Comparison of ENCODE assay signal across 1 cellular context in the genomic region with DNA sequence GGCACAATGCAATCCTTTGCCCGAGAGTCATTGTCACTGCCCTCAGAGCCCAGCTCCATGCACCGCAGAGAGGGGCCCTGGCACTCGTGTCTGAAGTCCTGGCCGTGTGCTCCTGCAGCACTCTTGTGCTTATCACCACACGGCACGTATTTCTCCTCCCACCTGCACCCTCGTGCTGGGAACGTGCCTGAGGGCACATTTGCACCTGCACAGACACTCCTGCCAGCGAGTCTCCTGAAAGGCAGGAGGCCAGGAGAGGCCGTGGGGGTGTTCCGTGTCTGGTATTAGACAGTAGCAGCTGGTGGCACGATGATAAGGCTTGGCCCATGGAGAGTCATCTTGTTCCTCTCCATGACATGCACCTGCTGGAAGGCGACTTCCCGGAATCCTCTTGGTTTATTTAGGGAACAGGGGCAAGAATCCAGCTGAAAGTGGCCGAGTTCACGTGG.
TF ChIP-seq lines count a peak whose summit lies in the region.

No MANE protein-coding gene starts in this region.

TF ChIP-seq in HepG2, 621 proteins besides CTCF, POLR2A, EP300 and RAD21 (continued from another document and continues in another):
- TF ChIP-seq, protein P1, sequence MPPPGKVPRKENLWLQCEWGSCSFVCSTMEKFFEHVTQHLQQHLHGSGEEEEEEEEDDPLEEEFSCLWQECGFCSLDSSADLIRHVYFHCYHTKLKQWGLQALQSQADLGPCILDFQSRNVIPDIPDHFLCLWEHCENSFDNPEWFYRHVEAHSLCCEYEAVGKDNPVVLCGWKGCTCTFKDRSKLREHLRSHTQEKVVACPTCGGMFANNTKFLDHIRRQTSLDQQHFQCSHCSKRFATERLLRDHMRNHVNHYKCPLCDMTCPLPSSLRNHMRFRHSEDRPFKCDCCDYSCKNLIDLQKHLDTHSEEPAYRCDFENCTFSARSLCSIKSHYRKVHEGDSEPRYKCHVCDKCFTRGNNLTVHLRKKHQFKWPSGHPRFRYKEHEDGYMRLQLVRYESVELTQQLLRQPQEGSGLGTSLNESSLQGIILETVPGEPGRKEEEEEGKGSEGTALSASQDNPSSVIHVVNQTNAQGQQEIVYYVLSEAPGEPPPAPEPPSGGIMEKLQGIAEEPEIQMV (CRISPR knock-in tag; IDR thresholded peaks at IDR 0.05; ENCODE audit: low read depth): 0 out of 2 replicates have a peak, but pooled peaks have one; percentile 37
- TF ChIP-seq PRPF4 (IDR thresholded peaks at IDR 0.05; ENCODE audit: low read depth, low read length, poor library complexity, severe bottlenecking): no peak
- TF ChIP-seq CEBPG (CRISPR knock-in tag; IDR thresholded peaks at IDR 0.05): no peak
- TF ChIP-seq MTF2 (CRISPR knock-in tag; IDR thresholded peaks at IDR 0.05; ENCODE audit: borderline replicate concordance): peak; percentile 62; the same call in 1 of the 2 replicates
- no peak for TF ChIP-seq TCF7L2 (IDR thresholded peaks at IDR 0.05; ENCODE audit: low read depth, low read length)
- TF ChIP-seq, protein P2, sequence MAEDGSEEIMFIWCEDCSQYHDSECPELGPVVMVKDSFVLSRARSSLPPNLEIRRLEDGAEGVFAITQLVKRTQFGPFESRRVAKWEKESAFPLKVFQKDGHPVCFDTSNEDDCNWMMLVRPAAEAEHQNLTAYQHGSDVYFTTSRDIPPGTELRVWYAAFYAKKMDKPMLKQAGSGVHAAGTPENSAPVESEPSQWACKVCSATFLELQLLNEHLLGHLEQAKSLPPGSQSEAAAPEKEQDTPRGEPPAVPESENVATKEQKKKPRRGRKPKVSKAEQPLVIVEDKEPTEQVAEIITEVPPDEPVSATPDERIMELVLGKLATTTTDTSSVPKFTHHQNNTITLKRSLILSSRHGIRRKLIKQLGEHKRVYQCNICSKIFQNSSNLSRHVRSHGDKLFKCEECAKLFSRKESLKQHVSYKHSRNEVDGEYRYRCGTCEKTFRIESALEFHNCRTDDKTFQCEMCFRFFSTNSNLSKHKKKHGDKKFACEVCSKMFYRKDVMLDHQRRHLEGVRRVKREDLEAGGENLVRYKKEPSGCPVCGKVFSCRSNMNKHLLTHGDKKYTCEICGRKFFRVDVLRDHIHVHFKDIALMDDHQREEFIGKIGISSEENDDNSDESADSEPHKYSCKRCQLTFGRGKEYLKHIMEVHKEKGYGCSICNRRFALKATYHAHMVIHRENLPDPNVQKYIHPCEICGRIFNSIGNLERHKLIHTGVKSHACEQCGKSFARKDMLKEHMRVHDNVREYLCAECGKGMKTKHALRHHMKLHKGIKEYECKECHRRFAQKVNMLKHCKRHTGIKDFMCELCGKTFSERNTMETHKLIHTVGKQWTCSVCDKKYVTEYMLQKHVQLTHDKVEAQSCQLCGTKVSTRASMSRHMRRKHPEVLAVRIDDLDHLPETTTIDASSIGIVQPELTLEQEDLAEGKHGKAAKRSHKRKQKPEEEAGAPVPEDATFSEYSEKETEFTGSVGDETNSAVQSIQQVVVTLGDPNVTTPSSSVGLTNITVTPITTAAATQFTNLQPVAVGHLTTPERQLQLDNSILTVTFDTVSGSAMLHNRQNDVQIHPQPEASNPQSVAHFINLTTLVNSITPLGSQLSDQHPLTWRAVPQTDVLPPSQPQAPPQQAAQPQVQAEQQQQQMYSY (CRISPR knock-in tag; IDR thresholded peaks at IDR 0.05): no peak
- peak; percentile 51; the same call in 1 of the 2 replicates for TF ChIP-seq KLF11 (CRISPR knock-in tag; IDR thresholded peaks at IDR 0.05)
- peak; percentile 76; the same call in 1 of the 2 replicates for TF ChIP-seq ZNF160 (CRISPR knock-in tag; IDR thresholded peaks at IDR 0.05)
- no peak for TF ChIP-seq ZNF644 (CRISPR knock-in tag; IDR thresholded peaks at IDR 0.05; ENCODE audit: low read depth)
- TF ChIP-seq ZNF569 (CRISPR knock-in tag; IDR thresholded peaks at IDR 0.05; ENCODE audit: borderline replicate concordance): peak; percentile 56; the same call in 1 of the 2 replicates
- TF ChIP-seq, protein P3, sequence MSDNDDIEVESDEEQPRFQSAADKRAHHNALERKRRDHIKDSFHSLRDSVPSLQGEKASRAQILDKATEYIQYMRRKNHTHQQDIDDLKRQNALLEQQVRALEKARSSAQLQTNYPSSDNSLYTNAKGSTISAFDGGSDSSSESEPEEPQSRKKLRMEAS (IDR thresholded peaks at IDR 0.05): peak; percentile 94
- peak; percentile 74 for TF ChIP-seq RXRA (CRISPR knock-in tag; IDR thresholded peaks at IDR 0.05)
- TF ChIP-seq MYNN (CRISPR knock-in tag; IDR thresholded peaks at IDR 0.05; ENCODE audit: low read depth): no peak; the same call in 1 of the 2 replicates
- TF ChIP-seq, protein P4, sequence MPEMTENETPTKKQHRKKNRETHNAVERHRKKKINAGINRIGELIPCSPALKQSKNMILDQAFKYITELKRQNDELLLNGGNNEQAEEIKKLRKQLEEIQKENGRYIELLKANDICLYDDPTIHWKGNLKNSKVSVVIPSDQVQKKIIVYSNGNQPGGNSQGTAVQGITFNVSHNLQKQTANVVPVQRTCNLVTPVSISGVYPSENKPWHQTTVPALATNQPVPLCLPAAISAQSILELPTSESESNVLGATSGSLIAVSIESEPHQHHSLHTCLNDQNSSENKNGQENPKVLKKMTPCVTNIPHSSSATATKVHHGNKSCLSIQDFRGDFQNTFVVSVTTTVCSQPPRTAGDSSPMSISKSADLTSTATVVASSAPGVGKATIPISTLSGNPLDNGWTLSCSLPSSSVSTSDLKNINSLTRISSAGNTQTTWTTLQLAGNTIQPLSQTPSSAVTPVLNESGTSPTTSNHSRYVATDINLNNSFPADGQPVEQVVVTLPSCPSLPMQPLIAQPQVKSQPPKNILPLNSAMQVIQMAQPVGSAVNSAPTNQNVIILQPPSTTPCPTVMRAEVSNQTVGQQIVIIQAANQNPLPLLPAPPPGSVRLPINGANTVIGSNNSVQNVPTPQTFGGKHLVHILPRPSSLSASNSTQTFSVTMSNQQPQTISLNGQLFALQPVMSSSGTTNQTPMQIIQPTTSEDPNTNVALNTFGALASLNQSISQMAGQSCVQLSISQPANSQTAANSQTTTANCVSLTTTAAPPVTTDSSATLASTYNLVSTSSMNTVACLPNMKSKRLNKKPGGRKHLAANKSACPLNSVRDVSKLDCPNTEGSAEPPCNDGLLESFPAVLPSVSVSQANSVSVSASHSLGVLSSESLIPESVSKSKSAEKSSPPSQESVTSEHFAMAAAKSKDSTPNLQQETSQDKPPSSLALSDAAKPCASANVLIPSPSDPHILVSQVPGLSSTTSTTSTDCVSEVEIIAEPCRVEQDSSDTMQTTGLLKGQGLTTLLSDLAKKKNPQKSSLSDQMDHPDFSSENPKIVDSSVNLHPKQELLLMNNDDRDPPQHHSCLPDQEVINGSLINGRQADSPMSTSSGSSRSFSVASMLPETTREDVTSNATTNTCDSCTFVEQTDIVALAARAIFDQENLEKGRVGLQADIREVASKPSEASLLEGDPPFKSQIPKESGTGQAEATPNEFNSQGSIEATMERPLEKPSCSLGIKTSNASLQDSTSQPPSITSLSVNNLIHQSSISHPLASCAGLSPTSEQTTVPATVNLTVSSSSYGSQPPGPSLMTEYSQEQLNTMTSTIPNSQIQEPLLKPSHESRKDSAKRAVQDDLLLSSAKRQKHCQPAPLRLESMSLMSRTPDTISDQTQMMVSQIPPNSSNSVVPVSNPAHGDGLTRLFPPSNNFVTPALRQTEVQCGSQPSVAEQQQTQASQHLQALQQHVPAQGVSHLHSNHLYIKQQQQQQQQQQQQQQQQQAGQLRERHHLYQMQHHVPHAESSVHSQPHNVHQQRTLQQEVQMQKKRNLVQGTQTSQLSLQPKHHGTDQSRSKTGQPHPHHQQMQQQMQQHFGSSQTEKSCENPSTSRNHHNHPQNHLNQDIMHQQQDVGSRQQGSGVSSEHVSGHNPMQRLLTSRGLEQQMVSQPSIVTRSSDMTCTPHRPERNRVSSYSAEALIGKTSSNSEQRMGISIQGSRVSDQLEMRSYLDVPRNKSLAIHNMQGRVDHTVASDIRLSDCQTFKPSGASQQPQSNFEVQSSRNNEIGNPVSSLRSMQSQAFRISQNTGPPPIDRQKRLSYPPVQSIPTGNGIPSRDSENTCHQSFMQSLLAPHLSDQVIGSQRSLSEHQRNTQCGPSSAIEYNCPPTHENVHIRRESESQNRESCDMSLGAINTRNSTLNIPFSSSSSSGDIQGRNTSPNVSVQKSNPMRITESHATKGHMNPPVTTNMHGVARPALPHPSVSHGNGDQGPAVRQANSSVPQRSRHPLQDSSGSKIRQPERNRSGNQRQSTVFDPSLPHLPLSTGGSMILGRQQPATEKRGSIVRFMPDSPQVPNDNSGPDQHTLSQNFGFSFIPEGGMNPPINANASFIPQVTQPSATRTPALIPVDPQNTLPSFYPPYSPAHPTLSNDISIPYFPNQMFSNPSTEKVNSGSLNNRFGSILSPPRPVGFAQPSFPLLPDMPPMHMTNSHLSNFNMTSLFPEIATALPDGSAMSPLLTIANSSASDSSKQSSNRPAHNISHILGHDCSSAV (CRISPR knock-in tag; IDR thresholded peaks at IDR 0.05; ENCODE audit: borderline replicate concordance): 0 out of 2 replicates have a peak, but pooled peaks have one; percentile 47
- TF ChIP-seq HMGA1 (CRISPR knock-in tag; conservative IDR thresholded peaks at IDR 0.05): no peak
- TF ChIP-seq YY1 (IDR thresholded peaks at IDR 0.05; ENCODE audit: insufficient read depth, insufficient replicate concordance, low read depth, low read length): no peak
- TF ChIP-seq, protein P5, sequence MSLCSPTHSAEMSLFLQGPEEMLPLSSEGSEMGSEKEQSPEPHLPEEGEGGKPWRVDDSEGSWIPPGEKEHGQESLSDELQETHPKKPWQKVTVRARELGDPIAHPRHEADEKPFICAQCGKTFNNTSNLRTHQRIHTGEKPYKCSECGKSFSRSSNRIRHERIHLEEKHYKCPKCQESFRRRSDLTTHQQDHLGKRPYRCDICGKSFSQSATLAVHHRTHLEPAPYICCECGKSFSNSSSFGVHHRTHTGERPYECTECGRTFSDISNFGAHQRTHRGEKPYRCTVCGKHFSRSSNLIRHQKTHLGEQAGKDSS (CRISPR knock-in tag; IDR thresholded peaks at IDR 0.05; ENCODE audit: borderline replicate concordance, low read depth): no peak; the same call in 1 of the 2 replicates
- no peak for TF ChIP-seq ZNF343 (CRISPR knock-in tag; IDR thresholded peaks at IDR 0.05)
- no peak for TF ChIP-seq IKZF1 (IDR thresholded peaks at IDR 0.05)
- TF ChIP-seq, protein P6, sequence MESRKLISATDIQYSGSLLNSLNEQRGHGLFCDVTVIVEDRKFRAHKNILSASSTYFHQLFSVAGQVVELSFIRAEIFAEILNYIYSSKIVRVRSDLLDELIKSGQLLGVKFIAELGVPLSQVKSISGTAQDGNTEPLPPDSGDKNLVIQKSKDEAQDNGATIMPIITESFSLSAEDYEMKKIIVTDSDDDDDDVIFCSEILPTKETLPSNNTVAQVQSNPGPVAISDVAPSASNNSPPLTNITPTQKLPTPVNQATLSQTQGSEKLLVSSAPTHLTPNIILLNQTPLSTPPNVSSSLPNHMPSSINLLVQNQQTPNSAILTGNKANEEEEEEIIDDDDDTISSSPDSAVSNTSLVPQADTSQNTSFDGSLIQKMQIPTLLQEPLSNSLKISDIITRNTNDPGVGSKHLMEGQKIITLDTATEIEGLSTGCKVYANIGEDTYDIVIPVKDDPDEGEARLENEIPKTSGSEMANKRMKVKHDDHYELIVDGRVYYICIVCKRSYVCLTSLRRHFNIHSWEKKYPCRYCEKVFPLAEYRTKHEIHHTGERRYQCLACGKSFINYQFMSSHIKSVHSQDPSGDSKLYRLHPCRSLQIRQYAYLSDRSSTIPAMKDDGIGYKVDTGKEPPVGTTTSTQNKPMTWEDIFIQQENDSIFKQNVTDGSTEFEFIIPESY (CRISPR knock-in tag; IDR thresholded peaks at IDR 0.05): no peak
- TF ChIP-seq, protein P7, sequence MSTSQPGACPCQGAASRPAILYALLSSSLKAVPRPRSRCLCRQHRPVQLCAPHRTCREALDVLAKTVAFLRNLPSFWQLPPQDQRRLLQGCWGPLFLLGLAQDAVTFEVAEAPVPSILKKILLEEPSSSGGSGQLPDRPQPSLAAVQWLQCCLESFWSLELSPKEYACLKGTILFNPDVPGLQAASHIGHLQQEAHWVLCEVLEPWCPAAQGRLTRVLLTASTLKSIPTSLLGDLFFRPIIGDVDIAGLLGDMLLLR (CRISPR knock-in tag; IDR thresholded peaks at IDR 0.05): peak; percentile 90
- TF ChIP-seq, protein P8, sequence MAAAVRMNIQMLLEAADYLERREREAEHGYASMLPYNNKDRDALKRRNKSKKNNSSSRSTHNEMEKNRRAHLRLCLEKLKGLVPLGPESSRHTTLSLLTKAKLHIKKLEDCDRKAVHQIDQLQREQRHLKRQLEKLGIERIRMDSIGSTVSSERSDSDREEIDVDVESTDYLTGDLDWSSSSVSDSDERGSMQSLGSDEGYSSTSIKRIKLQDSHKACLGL (CRISPR knock-in tag; IDR thresholded peaks at IDR 0.05): peak; percentile 91
- TF ChIP-seq SP4 (CRISPR knock-in tag; IDR thresholded peaks at IDR 0.05): peak; percentile 16; the same call in 1 of the 2 replicates
- TF ChIP-seq ZNF10 (CRISPR knock-in tag; IDR thresholded peaks at IDR 0.05; ENCODE audit: borderline replicate concordance, low read depth): no peak
- TF ChIP-seq, protein P9, sequence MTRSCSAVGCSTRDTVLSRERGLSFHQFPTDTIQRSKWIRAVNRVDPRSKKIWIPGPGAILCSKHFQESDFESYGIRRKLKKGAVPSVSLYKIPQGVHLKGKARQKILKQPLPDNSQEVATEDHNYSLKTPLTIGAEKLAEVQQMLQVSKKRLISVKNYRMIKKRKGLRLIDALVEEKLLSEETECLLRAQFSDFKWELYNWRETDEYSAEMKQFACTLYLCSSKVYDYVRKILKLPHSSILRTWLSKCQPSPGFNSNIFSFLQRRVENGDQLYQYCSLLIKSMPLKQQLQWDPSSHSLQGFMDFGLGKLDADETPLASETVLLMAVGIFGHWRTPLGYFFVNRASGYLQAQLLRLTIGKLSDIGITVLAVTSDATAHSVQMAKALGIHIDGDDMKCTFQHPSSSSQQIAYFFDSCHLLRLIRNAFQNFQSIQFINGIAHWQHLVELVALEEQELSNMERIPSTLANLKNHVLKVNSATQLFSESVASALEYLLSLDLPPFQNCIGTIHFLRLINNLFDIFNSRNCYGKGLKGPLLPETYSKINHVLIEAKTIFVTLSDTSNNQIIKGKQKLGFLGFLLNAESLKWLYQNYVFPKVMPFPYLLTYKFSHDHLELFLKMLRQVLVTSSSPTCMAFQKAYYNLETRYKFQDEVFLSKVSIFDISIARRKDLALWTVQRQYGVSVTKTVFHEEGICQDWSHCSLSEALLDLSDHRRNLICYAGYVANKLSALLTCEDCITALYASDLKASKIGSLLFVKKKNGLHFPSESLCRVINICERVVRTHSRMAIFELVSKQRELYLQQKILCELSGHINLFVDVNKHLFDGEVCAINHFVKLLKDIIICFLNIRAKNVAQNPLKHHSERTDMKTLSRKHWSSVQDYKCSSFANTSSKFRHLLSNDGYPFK (CRISPR knock-in tag; IDR thresholded peaks at IDR 0.05; ENCODE audit: borderline replicate concordance): peak; percentile 46; the same call in 1 of the 2 replicates
- TF ChIP-seq ZNF296 (CRISPR knock-in tag; conservative IDR thresholded peaks at IDR 0.05): peak; percentile 58; the same call in 1 of the 2 replicates
- no peak for TF ChIP-seq SRSF4 (IDR thresholded peaks at IDR 0.05; ENCODE audit: low read depth, low read length, poor library complexity, severe bottlenecking)
- no peak for TF ChIP-seq ZBTB1 (CRISPR knock-in tag; IDR thresholded peaks at IDR 0.05; ENCODE audit: borderline replicate concordance)
- no peak for TF ChIP-seq ZFP1 (CRISPR knock-in tag; IDR thresholded peaks at IDR 0.05)
- no peak for TF ChIP-seq ZNF17 (CRISPR knock-in tag; IDR thresholded peaks at IDR 0.05)
- TF ChIP-seq ZNF773 (CRISPR knock-in tag; IDR thresholded peaks at IDR 0.05; ENCODE audit: borderline replicate concordance): no peak
- peak; percentile 82 for TF ChIP-seq NRL (CRISPR knock-in tag; IDR thresholded peaks at IDR 0.05; ENCODE audit: borderline replicate concordance)
- no peak for TF ChIP-seq KDM3A (CRISPR knock-in tag; IDR thresholded peaks at IDR 0.05; ENCODE audit: low read depth)
